In the genomic region with DNA sequence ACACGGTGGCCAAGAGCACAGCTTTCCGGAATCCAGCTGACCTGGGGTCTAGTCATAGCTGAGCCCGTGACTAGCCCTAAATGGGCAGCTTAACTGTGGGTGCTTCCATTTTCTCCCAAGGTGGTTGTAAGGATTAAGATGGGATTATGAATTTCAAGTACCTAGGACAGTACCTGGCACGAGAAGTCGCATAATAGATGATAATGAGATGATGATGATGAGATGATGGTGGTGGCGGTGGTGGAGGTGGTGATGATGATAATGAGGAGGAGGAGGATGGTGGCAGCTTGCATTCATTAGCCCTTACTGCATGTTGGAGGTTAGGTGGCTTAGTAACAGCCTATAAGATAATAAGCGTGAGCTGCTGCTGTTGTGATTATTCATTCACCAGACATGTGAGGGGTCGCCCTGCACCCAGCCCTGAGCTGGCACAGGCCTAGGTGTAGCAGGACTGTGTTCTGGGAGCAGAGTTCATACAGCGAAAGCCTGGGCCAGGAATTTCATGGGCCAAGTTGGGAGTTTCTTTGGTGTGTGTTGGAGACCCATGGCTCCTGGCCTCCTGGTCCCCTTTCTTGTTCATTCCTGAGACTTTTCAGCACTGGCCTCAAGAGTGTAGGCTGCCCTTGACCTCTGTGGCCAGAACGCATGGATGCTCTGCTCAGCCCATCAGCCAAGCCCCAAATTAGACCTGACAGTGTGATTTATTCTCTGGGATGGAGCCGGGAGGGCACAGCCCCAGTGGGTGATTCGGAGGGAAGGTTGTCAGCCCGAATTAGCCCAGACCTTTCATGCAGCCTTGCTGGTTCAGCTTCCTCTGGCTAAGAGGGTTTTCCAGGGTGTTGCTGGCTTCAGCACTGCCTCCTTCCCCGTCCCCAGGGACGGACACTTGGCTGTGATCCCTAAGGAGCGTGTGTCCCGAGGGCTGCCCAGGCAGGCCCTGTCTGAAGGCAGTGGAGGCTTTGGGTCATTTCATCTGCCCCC, we compare ENCODE assay signal across 10 cellular contexts.
DNase-seq lines count a peak whose midpoint lies in the region; ATAC-seq, FAIRE-seq and TF ChIP-seq lines count a peak whose summit lies in the region.
"Had no signal": no experiment of that assay in that cellular context is flagged by ENCODE, and none has a peak within 500 bp of the region (broad histone marks: within the 10 kb centered on the region; RNA-seq: fewer than 3 reads in every experiment).

No MANE protein-coding gene starts in this region.

- no peak for TF ChIP-seq CTCF in fibroblast of pulmonary artery (IDR thresholded peaks at IDR 0.05; ENCODE audit: low read length, missing control alignments)

- DNase-seq in GM12891 (ENCODE audit: insufficient read length, low spot score) (no peak), NCI-H82 (lab: John Stamatoyannopoulos, UW) (peak; percentile 83), fibroblast of pulmonary artery (ENCODE audit: low read depth) (peak; percentile 39), sciatic nerve (ENCODE audit: low spot score) (no peak)
- DNase-seq in stimulated activated CD4-positive, alpha-beta T cell treated with anti-CD3 and anti-CD28 coated beads, Interleukin-15, amount 100 ng/mL, for 24 hours: no peak
- DNase-seq: activated T-cell treated with anti-CD3 and anti-CD28 coated beads, Interleukin-2, amount 50 U/mL, for 72 hours; cortex of kidney; GF-D8 had no signal

- no peak overlapping the region for H3K4me3 ChIP-seq in fibroblast of pulmonary artery (replicated peaks; ENCODE audit: low read depth, low read length)

- peak; percentile 79 for FAIRE-seq in GM12891 (lab: Jason Lieb, UNC)

- peak; percentile 14 for ATAC-seq in sciatic nerve
- ATAC-seq in HG02759 (IDR thresholded peaks at IDR 0.05; ENCODE audit: unreplicated experiment): no peak
- no peak for ATAC-seq in HG02763 (IDR thresholded peaks at IDR 0.05; ENCODE audit: unreplicated experiment)
- ATAC-seq: activated T-cell treated with anti-CD3 and anti-CD28 coated beads, Interleukin-2, amount 50 U/mL, for 72 hours had no signal

- intact Hi-C loops in sciatic nerve (cut with DNase I): no loop called here

- TF ChIP-seq POLR2A in GM12891 (IDR thresholded peaks at IDR 0.05; ENCODE audit: low read depth, low read length): no peak

TF ChIP-seq in GM12891, 5 proteins besides CTCF, POLR2A, EP300 and RAD21:
- TF ChIP-seq POU2F2 (IDR thresholded peaks at IDR 0.05; ENCODE audit: low read depth, low read length) (no peak), PAX5 (IDR thresholded peaks at IDR 0.05; ENCODE audit: insufficient read depth, low read length, severe bottlenecking) (no peak), SPI1 (IDR thresholded peaks at IDR 0.05; ENCODE audit: low read depth, low read length) (no peak), TAF1 (IDR thresholded peaks at IDR 0.05; ENCODE audit: low read depth, low read length) (no peak), POLR2AphosphoS5 (IDR thresholded peaks at IDR 0.05; ENCODE audit: low read depth, low read length) (no peak)

Comparison
In these comparisons a context has a peak if more than half of its experiments do, and no peak if none do; other contexts are left out.
1. DNase-seq: peak in NCI-H82 (single experiment) and fibroblast of pulmonary artery (single experiment); none in GM12891 (single experiment), sciatic nerve (single experiment) and stimulated activated CD4-positive, alpha-beta T cell treated with anti-CD3 and anti-CD28 coated beads, Interleukin-15, amount 100 ng/mL, for 24 hours (single experiment).